ENCODE assay signal across 27 cellular contexts in the genomic region with DNA sequence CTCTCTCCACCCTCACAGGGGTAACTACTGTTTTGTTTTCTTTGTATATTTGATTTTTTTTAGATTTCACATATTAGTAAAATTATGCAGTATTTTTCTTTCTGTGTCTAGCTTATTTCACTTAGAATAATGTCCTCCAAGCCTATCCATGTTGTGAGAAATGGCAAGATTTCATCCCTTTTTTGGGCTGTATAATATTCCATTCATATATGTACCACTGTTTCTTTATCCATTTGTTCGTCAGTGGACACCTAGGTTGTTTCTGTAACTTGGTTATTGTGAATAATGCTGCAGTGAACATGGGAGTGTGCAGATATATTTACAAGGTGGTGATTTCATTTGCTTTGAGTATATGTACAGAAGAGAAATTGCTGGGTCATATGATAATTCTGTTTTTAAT.
"Had no signal": no experiment of that assay in that cellular context is flagged by ENCODE, and none has a peak within 500 bp of the region (broad histone marks: within the 10 kb centered on the region; RNA-seq: fewer than 3 reads in every experiment).

No MANE protein-coding gene starts in this region.

- H3K27me3 Mint-ChIP-seq: stimulated activated memory B cell treated with anti-CD40 and anti-IgM and Interleukin-4, amounts not matched to agents 10 μg/mL and 1 μg/mL and 100 μg/mL, for 72 hours; stimulated activated naive CD8-positive, alpha-beta T cell treated with anti-CD3 and anti-CD28 coated beads, Interleukin-15, amount 100 ng/mL, for 72 hours; stimulated activated naive CD8-positive, alpha-beta T cell treated with anti-CD3 and anti-CD28 coated beads, Interleukin-15, Interleukin-2, amounts not matched to agents 100 ng/mL and 50 ng/mL, for 24 hours; type B pancreatic cell had no signal

- H3K27me3 ChIP-seq: stomach, suprapubic skin, testis, thyroid gland, tibial artery, transverse colon, upper lobe of left lung, upper lobe of right lung, uterus, vagina had no signal

- H3K4me3 Mint-ChIP-seq: stimulated activated effector memory CD8-positive, alpha-beta T cell treated with anti-CD3 and anti-CD28 coated beads, Interleukin-12 subunit alpha, Interleukin-12 subunit beta, amount 100 ng/mL, for 72 hours; stimulated activated memory B cell treated with anti-CD40 and anti-IgM and Interleukin-4, amounts not matched to agents 10 μg/mL and 1 μg/mL and 100 μg/mL, for 72 hours; stimulated activated naive B cell treated with anti-CD40 and anti-IgM and Interleukin-4, amounts not matched to agents 10 μg/mL and 1 μg/mL and 100 μg/mL, for 72 hours; stimulated activated naive CD8-positive, alpha-beta T cell treated with anti-CD3 and anti-CD28 coated beads, Interleukin-15, amount 100 ng/mL, for 72 hours; stimulated activated naive CD8-positive, alpha-beta T cell treated with anti-CD3 and anti-CD28 coated beads, Interleukin-15, Interleukin-2, amounts not matched to agents 100 ng/mL and 50 ng/mL, for 24 hours; type B pancreatic cell had no signal

- H3K27ac ChIP-seq: stomach, suprapubic skin, testis, thoracic aorta, thyroid gland, tibial artery, transverse colon, upper lobe of left lung, upper lobe of right lung, uterus, vagina had no signal

- DNase-seq: stimulated activated CD4-positive, alpha-beta T cell treated with anti-CD3 and anti-CD28 coated beads, Interleukin-2, amount 100 ng/mL, for 48 hours; stimulated activated CD4-positive, alpha-beta T cell treated with anti-CD3 and anti-CD28 coated beads, Interleukin-4, amount 100 ng/mL, for 1 hour; stimulated activated CD4-positive, alpha-beta T cell treated with anti-CD3 and anti-CD28 coated beads, Interleukin-4, amount 100 ng/mL, for 24 hours; stimulated activated CD4-positive, alpha-beta T cell treated with anti-CD3 and anti-CD28 coated beads, Interleukin-4, amount 100 ng/mL, for 4 hours; stimulated activated CD8-positive, alpha-beta memory T cell treated with anti-CD3 and anti-CD28 coated beads, Interleukin-4, amount 100 ng/mL, for 48 hours; stimulated activated naive B cell treated with anti-CD40 and anti-IgM and Interleukin-4, amounts not matched to agents 10 μg/mL and 1 μg/mL and 100 μg/mL, for 72 hours; stimulated activated naive CD4-positive, alpha-beta T cell; stimulated activated naive CD4-positive, alpha-beta T cell treated with Interleukin-2 at 50 U/mL for 16 hours; stimulated activated naive CD8-positive, alpha-beta T cell treated with anti-CD3 and anti-CD28 coated beads, Interleukin-15, amount 100 ng/mL, for 72 hours; stimulated activated naive CD8-positive, alpha-beta T cell treated with anti-CD3 and anti-CD28 coated beads, Interleukin-15, Interleukin-2, amounts not matched to agents 100 U/mL and 50 U/mL, for 24 hours; stomach; substantia nigra; testis; thyroid gland; tibial artery; transverse colon; trophoblast cell; upper lobe of left lung; upper lobe of right lung; uterus had no signal

- H3K36me3 Mint-ChIP-seq: stimulated activated effector memory CD8-positive, alpha-beta T cell treated with anti-CD3 and anti-CD28 coated beads, Interleukin-12 subunit alpha, Interleukin-12 subunit beta, amount 100 ng/mL, for 72 hours; stimulated activated memory B cell treated with anti-CD40 and anti-IgM and Interleukin-4, amounts not matched to agents 10 μg/mL and 1 μg/mL and 100 μg/mL, for 72 hours; type B pancreatic cell had no signal

- ATAC-seq: stimulated activated effector memory CD8-positive, alpha-beta T cell treated with anti-CD3 and anti-CD28 coated beads, Interleukin-12 subunit alpha, Interleukin-12 subunit beta, amount 100 ng/mL, for 72 hours; stimulated activated memory B cell treated with anti-CD40 and anti-IgM and Interleukin-4, amounts not matched to agents 10 μg/mL and 1 μg/mL and 100 μg/mL, for 72 hours; stimulated activated naive B cell treated with anti-CD40 and anti-IgM and Interleukin-4, amounts not matched to agents 10 μg/mL and 1 μg/mL and 100 μg/mL, for 72 hours; stimulated activated naive CD8-positive, alpha-beta T cell treated with anti-CD3 and anti-CD28 coated beads, Interleukin-15, amount 100 ng/mL, for 72 hours; stimulated activated naive CD8-positive, alpha-beta T cell treated with anti-CD3 and anti-CD28 coated beads, Interleukin-15, Interleukin-2, amounts not matched to agents 100 U/mL and 50 U/mL, for 24 hours; upper lobe of right lung had no signal

- H3K4me1 Mint-ChIP-seq: stimulated activated effector memory CD8-positive, alpha-beta T cell treated with anti-CD3 and anti-CD28 coated beads, Interleukin-12 subunit alpha, Interleukin-12 subunit beta, amount 100 ng/mL, for 72 hours had no signal

- H3K27ac Mint-ChIP-seq: stimulated activated effector memory CD8-positive, alpha-beta T cell treated with anti-CD3 and anti-CD28 coated beads, Interleukin-12 subunit alpha, Interleukin-12 subunit beta, amount 100 ng/mL, for 72 hours; stimulated activated memory B cell treated with anti-CD40 and anti-IgM and Interleukin-4, amounts not matched to agents 10 μg/mL and 1 μg/mL and 100 μg/mL, for 72 hours; stimulated activated naive B cell treated with anti-CD40 and anti-IgM and Interleukin-4, amounts not matched to agents 10 μg/mL and 1 μg/mL and 100 μg/mL, for 72 hours; stimulated activated naive CD8-positive, alpha-beta T cell treated with anti-CD3 and anti-CD28 coated beads, Interleukin-15, amount 100 ng/mL, for 72 hours; stimulated activated naive CD8-positive, alpha-beta T cell treated with anti-CD3 and anti-CD28 coated beads, Interleukin-15, Interleukin-2, amounts not matched to agents 100 ng/mL and 50 ng/mL, for 24 hours; type B pancreatic cell had no signal

- H3K4me3 ChIP-seq: stomach, suprapubic skin, testis, thoracic aorta, thyroid gland, tibial artery, transverse colon, upper lobe of left lung, upper lobe of right lung, uterus, vagina had no signal

- H3K4me1 ChIP-seq: stomach, suprapubic skin, thyroid gland, tibial artery, transverse colon, upper lobe of left lung, upper lobe of right lung, uterus, vagina had no signal

- H3K36me3 ChIP-seq: stomach, suprapubic skin, thoracic aorta, thyroid gland, tibial artery, transverse colon, upper lobe of left lung, upper lobe of right lung, uterus, vagina had no signal

- H3K9me3 ChIP-seq: suprapubic skin, testis, thoracic aorta, thyroid gland, tibial artery, upper lobe of left lung, upper lobe of right lung, uterus, vagina had no signal
